In genomic region chr20:17822540-17823155, GRCh38 we compare ENCODE assay signal across 17 cellular contexts.
"Had no signal": no experiment of that assay in that cellular context is flagged by ENCODE, and none has a peak within 500 bp of the region (broad histone marks: within the 10 kb centered on the region; RNA-seq: fewer than 3 reads in every experiment).

No MANE protein-coding gene starts in this region.

- H3K27ac ChIP-seq: dorsolateral prefrontal cortex, heart right ventricle, right atrium auricular region, tibial artery had no signal

- H3K4me1 Mint-ChIP-seq: naive thymus-derived CD8-positive, alpha-beta T cell had no signal

- H3K9me3 ChIP-seq: gastroesophageal sphincter, right atrium auricular region, tibial artery had no signal

- H3K27me3 Mint-ChIP-seq: activated naive CD8-positive, alpha-beta T cell treated with anti-CD3 and anti-CD28 coated beads, Interleukin-2, amount 50 U/mL, for 24 hours; activated T-helper 17 cell treated with anti-CD3 and anti-CD28 coated beads, Interleukin-2, amount 50 U/mL, for 72 hours; progenitor cell of endocrine pancreas had no signal

- H3K4me3 ChIP-seq: dorsolateral prefrontal cortex, gastroesophageal sphincter, heart right ventricle, lung, right atrium auricular region, smooth muscle cell, tibial artery had no signal

- DNase-seq: activated CD4-positive, alpha-beta T cell treated with anti-CD3 and anti-CD28 coated beads, Interleukin-2, amount 50 U/mL, for 4 hours; activated naive CD4-positive, alpha-beta T cell treated with Interleukin-2 at 50 U/mL for 16 hours; activated naive CD8-positive, alpha-beta T cell treated with anti-CD3 and anti-CD28 coated beads, Interleukin-2, amount 50 U/mL, for 24 hours; aorta; dorsolateral prefrontal cortex; erythroblast; heart right ventricle; naive thymus-derived CD8-positive, alpha-beta T cell; T-helper 9 cell had no signal

- H3K27ac Mint-ChIP-seq: activated naive CD8-positive, alpha-beta T cell treated with anti-CD3 and anti-CD28 coated beads, Interleukin-2, amount 50 U/mL, for 24 hours; activated T-helper 17 cell treated with anti-CD3 and anti-CD28 coated beads, Interleukin-2, amount 50 U/mL, for 72 hours had no signal

- ATAC-seq: activated CD4-positive, CD25-positive, alpha-beta regulatory T cell treated with anti-CD3 and anti-CD28 coated beads, Interleukin-2, amount 50 U/mL, for 24 hours; activated naive CD8-positive, alpha-beta T cell treated with anti-CD3 and anti-CD28 coated beads, Interleukin-2, amount 50 U/mL, for 24 hours; activated T-helper 17 cell treated with anti-CD3 and anti-CD28 coated beads, Interleukin-2, amount 50 U/mL, for 72 hours; naive thymus-derived CD8-positive, alpha-beta T cell had no signal

- H3K27me3 ChIP-seq: dorsolateral prefrontal cortex, gastroesophageal sphincter, heart right ventricle, right atrium auricular region, tibial artery had no signal

- H3K4me3 Mint-ChIP-seq: activated naive CD8-positive, alpha-beta T cell treated with anti-CD3 and anti-CD28 coated beads, Interleukin-2, amount 50 U/mL, for 24 hours; activated T-helper 17 cell treated with anti-CD3 and anti-CD28 coated beads, Interleukin-2, amount 50 U/mL, for 72 hours; naive thymus-derived CD8-positive, alpha-beta T cell had no signal

- H3K36me3 ChIP-seq: gastroesophageal sphincter, heart right ventricle, right atrium auricular region, tibial artery had no signal
